In genomic region chr15:61226313-61227250, GRCh38 we compare ENCODE assay signal across 12 cellular contexts. TPM values are rescaled to one million over a fixed set of nuclear protein-coding genes. Genes with fewer than 3 reads are reported as not detected.
A peak's percentile ranks its signal among the peaks of the same experiment; 100 is the strongest.
DNase-seq lines count a peak whose midpoint lies in the region; ATAC-seq, FAIRE-seq and TF ChIP-seq lines count a peak whose summit lies in the region.
"Had no signal": no experiment of that assay in that cellular context is flagged by ENCODE, and none has a peak within 500 bp of the region (broad histone marks: within the 10 kb centered on the region; RNA-seq: fewer than 3 reads in every experiment).

No MANE protein-coding gene starts in this region.

- H3K4me3 Mint-ChIP-seq in endothelial cell (ENCODE audit: unreplicated experiment) (peak overlapping the region; percentile 96), nephron progenitor cell (peak overlapping the region; percentile 97)
- H3K4me3 Mint-ChIP-seq: activated CD4-positive, alpha-beta memory T cell treated with anti-CD3 and anti-CD28 coated beads, Interleukin-2, amount 10 ng/mL, durations not matched to agents 7 days and 5 days had no signal

- CTCF ChIA-PET in A549 (lab: Yijun Ruan, JAX): interaction anchor here (0.6 to 4.1 kb wide), 4 partner anchors 9 to 641 kb away, joined by 3 to 15 read pairs (median 4); no protein-coding TSS in a partner anchor

- no peak for DNase-seq in A549 (ENCODE audit: low read depth in 1 of 2, low spot score in 1 of 2)
- no peak for DNase-seq in endothelial cell (ENCODE audit: low spot score)
- no peak for DNase-seq in nephron progenitor cell
- DNase-seq in stimulated activated CD8-positive, alpha-beta memory T cell treated with anti-CD3 and anti-CD28 coated beads, Interleukin-4, amount 100 ng/mL, for 48 hours: no peak
- no peak for DNase-seq in activated CD4-positive, alpha-beta T cell treated with anti-CD3 and anti-CD28 coated beads for 1 hour
- no peak for DNase-seq in activated CD4-positive, CD25-positive, alpha-beta regulatory T cell (lab: John Stamatoyannopoulos, UW)
- DNase-seq: activated CD4-positive, alpha-beta memory T cell treated with anti-CD3 and anti-CD28 coated beads, Interleukin-2, amount 10 ng/mL, durations not matched to agents 7 days and 5 days; DND-41; GOT3; NCI-H1930 had no signal

- H3K4me3 ChIP-seq in A549 (peak overlapping the region; percentile 90), Loucy (ENCODE audit: low read length, poor library complexity, severe bottlenecking) (peak overlapping the region; percentile 74)

- WGBS in A549 (ENCODE audit: missing lambda C conversion rate): 84% methylated on average over 8 of the region's 8 CpGs

- TF ChIP-seq RAD21 in A549 (conservative IDR thresholded peaks at IDR 0.05 in 1 of 2, IDR thresholded peaks at IDR 0.05 in 1 of 2): no peak

- no peak for FAIRE-seq in A549 (lab: Jason Lieb, UNC)

- peaks cover 8% of the 10 kb centered on the region; the same call in 2 of the 3 replicates for H3K4me1 ChIP-seq in A549
- H3K4me1 ChIP-seq in Loucy (ENCODE audit: insufficient read depth, low read length, poor library complexity, severe bottlenecking): peaks cover 12% of the 10 kb centered on the region

- H3K27me3 ChIP-seq in Loucy (ENCODE audit: insufficient read depth, low read length, poor library complexity, severe bottlenecking): no peaks in the 10 kb centered on the region

- no peaks in the 10 kb centered on the region for H3K36me3 Mint-ChIP-seq in endothelial cell (ENCODE audit: low read depth, unreplicated experiment)
- H3K36me3 Mint-ChIP-seq in nephron progenitor cell (ENCODE audit: low read depth): no peaks in the 10 kb centered on the region

- no peaks in the 10 kb centered on the region; the same call in 1 of the 2 replicates for H3F3A ChIP-seq in Loucy (ENCODE audit: low read depth)

- H3K36me3 ChIP-seq in Loucy (ENCODE audit: insufficient read depth, low read length): no peaks in the 10 kb centered on the region

- POLR2A ChIA-PET in A549 (lab: Yijun Ruan, JAX): interaction anchor here (0.6 kb wide), 1 partner anchor 22 kb away, joined by 3 read pairs; no protein-coding TSS in a partner anchor

- H3K4me1 Mint-ChIP-seq in endothelial cell (ENCODE audit: unreplicated experiment): peaks cover 43% of the 10 kb centered on the region
- H3K4me1 Mint-ChIP-seq in nephron progenitor cell: peaks cover 48% of the 10 kb centered on the region

- TF ChIP-seq CTCF in A549 (IDR thresholded peaks at IDR 0.05) (no peak), Loucy (conservative IDR thresholded peaks at IDR 0.05; ENCODE audit: low read length) (no peak), endothelial cell (IDR thresholded peaks at IDR 0.05; ENCODE audit: unreplicated experiment) (no peak), nephron progenitor cell (IDR thresholded peaks at IDR 0.05) (no peak)

- no peak for TF ChIP-seq EP300 in A549 (IDR thresholded peaks at IDR 0.05)

- H3K9ac ChIP-seq in Loucy (ENCODE audit: low read depth, low read length, poor library complexity, severe bottlenecking): peak overlapping the region; percentile 35

- H2AFZ ChIP-seq in Loucy (ENCODE audit: low read length): no peak overlapping the region

- H3K4me2 ChIP-seq in A549 (peak overlapping the region; percentile 100), Loucy (ENCODE audit: low read depth, low read length, poor library complexity, severe bottlenecking) (peak overlapping the region; percentile 78)

- H3K9me2 ChIP-seq in Loucy (replicated peaks; ENCODE audit: low read depth, low read length): no peaks in the 10 kb centered on the region

- no peak overlapping the region for H3K27ac ChIP-seq in A549

- H3K27me3 Mint-ChIP-seq in endothelial cell (ENCODE audit: unreplicated experiment) (no peaks in the 10 kb centered on the region), nephron progenitor cell (ENCODE audit: low read depth, poor library complexity) (peaks cover 21% of the 10 kb centered on the region)

- no peaks in the 10 kb centered on the region for H3K79me2 ChIP-seq in Loucy (ENCODE audit: insufficient read depth, low read length)

- no peak for TF ChIP-seq POLR2A in A549 (IDR thresholded peaks at IDR 0.05; ENCODE audit: low read length)
- TF ChIP-seq POLR2A in GM18505 (IDR thresholded peaks at IDR 0.05; ENCODE audit: borderline replicate concordance, extremely low read depth, insufficient read depth, insufficient read length): no peak

- H3K9me3 ChIP-seq in A549 (no peaks in the 10 kb centered on the region), Loucy (ENCODE audit: insufficient read depth, low read depth, low read length) (no peaks in the 10 kb centered on the region)

- ATAC-seq in A549: no peak
- ATAC-seq in GM18505 (IDR thresholded peaks at IDR 0.05; ENCODE audit: unreplicated experiment): no peak

- no peaks in the 10 kb centered on the region for H4K20me1 ChIP-seq in Loucy (ENCODE audit: insufficient read depth, low read length, poor library complexity, severe bottlenecking)

- H3K27ac Mint-ChIP-seq in endothelial cell (ENCODE audit: unreplicated experiment) (peak overlapping the region; percentile 10), nephron progenitor cell (no peak overlapping the region)
- H3K27ac Mint-ChIP-seq: activated CD4-positive, alpha-beta memory T cell treated with anti-CD3 and anti-CD28 coated beads, Interleukin-2, amount 10 ng/mL, durations not matched to agents 7 days and 5 days had no signal

- H3K9me3 Mint-ChIP-seq in endothelial cell (ENCODE audit: unreplicated experiment) (no peaks in the 10 kb centered on the region), nephron progenitor cell (no peaks in the 10 kb centered on the region)
- H3K9me3 Mint-ChIP-seq: activated CD4-positive, alpha-beta memory T cell treated with anti-CD3 and anti-CD28 coated beads, Interleukin-2, amount 10 ng/mL, durations not matched to agents 7 days and 5 days had no signal

TF ChIP-seq in A549, 52 proteins besides CTCF, POLR2A, EP300 and RAD21:
- TF ChIP-seq CBX8 (IDR thresholded peaks at IDR 0.05): no peak
- no peak for TF ChIP-seq ESRRA (IDR thresholded peaks at IDR 0.05; ENCODE audit: borderline replicate concordance, low read length)
- TF ChIP-seq CBX2 (IDR thresholded peaks at IDR 0.05; ENCODE audit: borderline replicate concordance, low read depth): no peak
- no peak for TF ChIP-seq SREBF2 (IDR thresholded peaks at IDR 0.05)

RNA-seq across cellular contexts. Expression of gene RORA, which starts 2.5 kb away (rescaled TPM):
- polyA plus RNA-seq in A549 (2011; rRNA removed) (1.5 and 2.2 TPM in 2 replicates), A549 (2017; fragmentation: RNase III; extraction: RNeasy Plus Mini Kit Qiagen cat#74134 plus additional on column Dnase treatment) (1.1 to 1.6 TPM (median 1.3 TPM) in 3 replicates)
- polyA plus RNA-seq in A549 (2012; cell fraction: cytosol; rRNA removed): 0.61 and 0.94 TPM in 2 replicates
- 0.01 and 0.50 TPM in 2 replicates for polyA plus RNA-seq in A549 (2012; cell fraction: nucleus; rRNA removed)
- 4.5 and 4.7 TPM in 2 replicates for polyA minus RNA-seq in A549 (2011; rRNA and poly(A)+ RNA removed)
- 27.1 TPM for total RNA-seq in endothelial cell (ENCODE audit: unreplicated experiment)
